ENCODE assay signal across 1 cellular context in genomic region chr3:181693280-181693679, GRCh38.
TF ChIP-seq lines count a peak whose summit lies in the region.

No MANE protein-coding gene starts in this region.

TF ChIP-seq in SK-N-SH, 30 proteins besides CTCF, POLR2A, EP300 and RAD21 (continued from another document):
- TF ChIP-seq, protein P1, sequence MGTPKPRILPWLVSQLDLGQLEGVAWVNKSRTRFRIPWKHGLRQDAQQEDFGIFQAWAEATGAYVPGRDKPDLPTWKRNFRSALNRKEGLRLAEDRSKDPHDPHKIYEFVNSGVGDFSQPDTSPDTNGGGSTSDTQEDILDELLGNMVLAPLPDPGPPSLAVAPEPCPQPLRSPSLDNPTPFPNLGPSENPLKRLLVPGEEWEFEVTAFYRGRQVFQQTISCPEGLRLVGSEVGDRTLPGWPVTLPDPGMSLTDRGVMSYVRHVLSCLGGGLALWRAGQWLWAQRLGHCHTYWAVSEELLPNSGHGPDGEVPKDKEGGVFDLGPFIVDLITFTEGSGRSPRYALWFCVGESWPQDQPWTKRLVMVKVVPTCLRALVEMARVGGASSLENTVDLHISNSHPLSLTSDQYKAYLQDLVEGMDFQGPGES (IDR thresholded peaks at IDR 0.05; ENCODE audit: low read depth, low read length) = no peak
- TF ChIP-seq SIN3A (IDR thresholded peaks at IDR 0.05; ENCODE audit: borderline replicate concordance, low read depth, low read length) = no peak
- no peak for TF ChIP-seq USF1 (IDR thresholded peaks at IDR 0.05; ENCODE audit: borderline replicate concordance, low read depth)
- no peak for TF ChIP-seq CHD2 (IDR thresholded peaks at IDR 0.05; ENCODE audit: low read length, partially characterized antibody)
- TF ChIP-seq, protein P2, sequence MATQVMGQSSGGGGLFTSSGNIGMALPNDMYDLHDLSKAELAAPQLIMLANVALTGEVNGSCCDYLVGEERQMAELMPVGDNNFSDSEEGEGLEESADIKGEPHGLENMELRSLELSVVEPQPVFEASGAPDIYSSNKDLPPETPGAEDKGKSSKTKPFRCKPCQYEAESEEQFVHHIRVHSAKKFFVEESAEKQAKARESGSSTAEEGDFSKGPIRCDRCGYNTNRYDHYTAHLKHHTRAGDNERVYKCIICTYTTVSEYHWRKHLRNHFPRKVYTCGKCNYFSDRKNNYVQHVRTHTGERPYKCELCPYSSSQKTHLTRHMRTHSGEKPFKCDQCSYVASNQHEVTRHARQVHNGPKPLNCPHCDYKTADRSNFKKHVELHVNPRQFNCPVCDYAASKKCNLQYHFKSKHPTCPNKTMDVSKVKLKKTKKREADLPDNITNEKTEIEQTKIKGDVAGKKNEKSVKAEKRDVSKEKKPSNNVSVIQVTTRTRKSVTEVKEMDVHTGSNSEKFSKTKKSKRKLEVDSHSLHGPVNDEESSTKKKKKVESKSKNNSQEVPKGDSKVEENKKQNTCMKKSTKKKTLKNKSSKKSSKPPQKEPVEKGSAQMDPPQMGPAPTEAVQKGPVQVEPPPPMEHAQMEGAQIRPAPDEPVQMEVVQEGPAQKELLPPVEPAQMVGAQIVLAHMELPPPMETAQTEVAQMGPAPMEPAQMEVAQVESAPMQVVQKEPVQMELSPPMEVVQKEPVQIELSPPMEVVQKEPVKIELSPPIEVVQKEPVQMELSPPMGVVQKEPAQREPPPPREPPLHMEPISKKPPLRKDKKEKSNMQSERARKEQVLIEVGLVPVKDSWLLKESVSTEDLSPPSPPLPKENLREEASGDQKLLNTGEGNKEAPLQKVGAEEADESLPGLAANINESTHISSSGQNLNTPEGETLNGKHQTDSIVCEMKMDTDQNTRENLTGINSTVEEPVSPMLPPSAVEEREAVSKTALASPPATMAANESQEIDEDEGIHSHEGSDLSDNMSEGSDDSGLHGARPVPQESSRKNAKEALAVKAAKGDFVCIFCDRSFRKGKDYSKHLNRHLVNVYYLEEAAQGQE (IDR thresholded peaks at IDR 0.05; ENCODE audit: low read depth, low read length) = no peak
- no peak for TF ChIP-seq RXRA (IDR thresholded peaks at IDR 0.05; ENCODE audit: borderline replicate concordance, low read depth)
- no peak for TF ChIP-seq GABPA (IDR thresholded peaks at IDR 0.05; ENCODE audit: low read depth)
- TF ChIP-seq FOXM1 (IDR thresholded peaks at IDR 0.05; ENCODE audit: low read depth) = no peak
- no peak for TF ChIP-seq MAX (IDR thresholded peaks at IDR 0.05; ENCODE audit: low read depth)
- no peak for TF ChIP-seq EZH2phosphoT487 (IDR thresholded peaks at IDR 0.05; ENCODE audit: borderline replicate concordance, low read depth)
- TF ChIP-seq MXI1 (IDR thresholded peaks at IDR 0.05; ENCODE audit: low read depth, low read length) = no peak
- no peak for TF ChIP-seq TCF12 (IDR thresholded peaks at IDR 0.05)
